In genomic region chrX:111634823-111635410, GRCh38 we compare ENCODE assay signal across 1 cellular context.
TF ChIP-seq lines count a peak whose summit lies in the region.

No MANE protein-coding gene starts in this region.

TF ChIP-seq in A549, 52 proteins besides CTCF, POLR2A, EP300 and RAD21 (continued from another document):
- TF ChIP-seq, protein P1, sequence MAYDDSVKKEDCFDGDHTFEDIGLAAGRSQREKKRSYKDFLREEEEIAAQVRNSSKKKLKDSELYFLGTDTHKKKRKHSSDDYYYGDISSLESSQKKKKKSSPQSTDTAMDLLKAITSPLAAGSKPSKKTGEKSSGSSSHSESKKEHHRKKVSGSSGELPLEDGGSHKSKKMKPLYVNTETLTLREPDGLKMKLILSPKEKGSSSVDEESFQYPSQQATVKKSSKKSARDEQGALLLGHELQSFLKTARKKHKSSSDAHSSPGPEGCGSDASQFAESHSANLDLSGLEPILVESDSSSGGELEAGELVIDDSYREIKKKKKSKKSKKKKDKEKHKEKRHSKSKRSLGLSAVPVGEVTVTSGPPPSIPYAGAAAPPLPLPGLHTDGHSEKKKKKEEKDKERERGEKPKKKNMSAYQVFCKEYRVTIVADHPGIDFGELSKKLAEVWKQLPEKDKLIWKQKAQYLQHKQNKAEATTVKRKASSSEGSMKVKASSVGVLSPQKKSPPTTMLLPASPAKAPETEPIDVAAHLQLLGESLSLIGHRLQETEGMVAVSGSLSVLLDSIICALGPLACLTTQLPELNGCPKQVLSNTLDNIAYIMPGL (CRISPR knock-in tag; IDR thresholded peaks at IDR 0.05; ENCODE audit: borderline replicate concordance) = no peak
- TF ChIP-seq EHMT2 (IDR thresholded peaks at IDR 0.05; ENCODE audit: low read depth) = no peak
